8 cellular contexts compared by ENCODE assay signal in the genomic region with DNA sequence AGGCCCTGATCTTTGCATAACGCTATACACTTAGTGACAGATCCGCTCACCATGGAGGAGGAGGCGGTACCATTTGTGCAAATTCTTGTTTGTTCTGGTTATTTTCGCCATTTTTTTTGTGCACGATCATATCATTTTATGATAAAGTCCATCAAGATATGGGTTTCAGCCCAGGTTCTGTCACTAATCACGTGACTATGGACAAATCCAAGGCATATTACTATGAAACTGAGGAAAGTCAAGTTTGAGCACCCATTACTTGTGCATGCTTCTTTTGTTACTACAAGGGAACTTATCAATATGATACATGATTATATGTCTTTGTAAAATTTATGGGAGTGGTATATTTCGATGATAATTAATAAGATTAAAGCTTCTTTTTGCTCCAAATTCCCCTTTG.
"Had no signal": no experiment of that assay in that cellular context is flagged by ENCODE, and none has a peak within 500 bp of the region (broad histone marks: within the 10 kb centered on the region; RNA-seq: fewer than 3 reads in every experiment).

No MANE protein-coding gene starts in this region.

- H2AFZ ChIP-seq: GM23248 had no signal

- H3K4me1 Mint-ChIP-seq: IgD-negative memory B cell had no signal

- H3K4me3 ChIP-seq: GM23248, HAP-1 had no signal

- H3K9ac ChIP-seq: GM23248 had no signal

- H3K27me3 Mint-ChIP-seq: IgD-negative memory B cell had no signal

- DNase-seq: GM23248, GOT3, H7, HFFc6 had no signal

- ATAC-seq: HCT116 had no signal

- H3K36me3 Mint-ChIP-seq: IgD-negative memory B cell had no signal

- H3K9me3 ChIP-seq: HAP-1 had no signal

- H3K36me3 ChIP-seq: HAP-1 had no signal

- H3K27ac Mint-ChIP-seq: HFFc6, IgD-negative memory B cell had no signal

- H3K27ac ChIP-seq: GM23248 had no signal

- FAIRE-seq: HTR-8/SVneo had no signal

- H3K4me3 Mint-ChIP-seq: HFFc6, IgD-negative memory B cell had no signal
